Comparison of ENCODE assay signal across 12 cellular contexts in the genomic region with DNA sequence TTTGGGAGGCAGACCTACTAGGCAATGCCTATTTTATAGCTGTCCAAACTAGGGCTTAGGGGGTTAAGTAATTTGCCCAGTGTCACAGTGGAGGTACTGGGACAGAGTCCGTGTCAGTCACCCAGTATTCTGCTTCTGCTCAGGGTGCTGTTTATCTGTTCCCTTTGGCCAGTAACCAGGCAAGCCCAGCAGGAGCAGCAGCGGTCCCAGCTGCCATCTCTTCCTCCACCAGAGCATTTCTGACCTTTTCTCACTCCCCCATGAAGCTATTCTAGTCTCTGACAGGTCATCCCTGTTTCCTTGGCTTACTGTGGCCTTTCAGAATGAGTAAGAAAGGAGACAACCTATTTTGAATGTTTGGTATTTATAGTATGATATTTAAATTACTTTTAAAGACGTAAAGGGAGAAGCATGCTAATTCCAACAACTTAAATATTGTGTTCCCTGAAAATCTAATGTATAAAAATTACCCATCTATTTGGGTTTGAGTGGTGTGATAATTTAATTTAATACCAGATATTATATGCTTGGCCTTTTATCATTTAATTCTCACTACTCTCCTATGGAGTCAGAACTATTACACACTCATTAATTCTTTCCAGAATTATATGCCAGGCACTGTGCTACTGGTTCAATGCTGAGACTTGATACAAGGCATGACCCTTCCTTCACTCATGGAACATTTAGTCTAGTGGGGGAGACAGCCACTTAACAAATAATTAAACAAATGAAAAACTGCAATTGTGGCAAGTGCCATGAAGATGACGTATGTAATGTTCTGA.
A peak's percentile ranks its signal among the peaks of the same experiment; 100 is the strongest.
DNase-seq lines count a peak whose midpoint lies in the region; ATAC-seq, FAIRE-seq and TF ChIP-seq lines count a peak whose summit lies in the region.
"Had no signal": no experiment of that assay in that cellular context is flagged by ENCODE, and none has a peak within 500 bp of the region (broad histone marks: within the 10 kb centered on the region; RNA-seq: fewer than 3 reads in every experiment).

No MANE protein-coding gene starts in this region.

- H3K27me3 Mint-ChIP-seq in CD8-positive, alpha-beta T cell (ENCODE audit: low read depth): no peaks in the 10 kb centered on the region
- H3K27me3 Mint-ChIP-seq in activated T-helper 17 cell treated with anti-CD3 and anti-CD28 coated beads, Interleukin-2, amount 50 U/mL, for 72 hours: no peaks in the 10 kb centered on the region
- H3K27me3 Mint-ChIP-seq: CD4-positive, CD25-positive, alpha-beta regulatory T cell had no signal

- peaks cover 12% of the 10 kb centered on the region for H3K36me3 ChIP-seq in CD8-positive, alpha-beta T cell (ENCODE audit: insufficient read depth, low read length)
- no peaks in the 10 kb centered on the region for H3K36me3 ChIP-seq in vagina

- H3K36me3 Mint-ChIP-seq in CD8-positive, alpha-beta T cell: peaks cover 60% of the 10 kb centered on the region
- H3K36me3 Mint-ChIP-seq in activated T-helper 17 cell treated with anti-CD3 and anti-CD28 coated beads, Interleukin-2, amount 50 U/mL, for 72 hours (ENCODE audit: low read depth): peaks cover 97% of the 10 kb centered on the region

- peaks cover 59% of the 10 kb centered on the region for H3K4me1 Mint-ChIP-seq in CD8-positive, alpha-beta T cell (ENCODE audit: low read depth)
- H3K4me1 Mint-ChIP-seq in activated T-helper 17 cell treated with anti-CD3 and anti-CD28 coated beads, Interleukin-2, amount 50 U/mL, for 72 hours: peaks cover 25% of the 10 kb centered on the region
- H3K4me1 Mint-ChIP-seq: nephron progenitor cell had no signal

- POLR2A ChIA-PET in CD8-positive, alpha-beta T cell (lab: Charles Lee): no interaction called here

- H3K4me3 ChIP-seq in CD8-positive, alpha-beta T cell (ENCODE audit: low read depth, low read length): no peak overlapping the region
- no peak overlapping the region for H3K4me3 ChIP-seq in vagina

- H3K4me3 Mint-ChIP-seq in CD8-positive, alpha-beta T cell: no peak overlapping the region
- peak overlapping the region; percentile 54 for H3K4me3 Mint-ChIP-seq in activated T-helper 17 cell treated with anti-CD3 and anti-CD28 coated beads, Interleukin-2, amount 50 U/mL, for 72 hours
- H3K4me3 Mint-ChIP-seq: CD4-positive, CD25-positive, alpha-beta regulatory T cell; nephron progenitor cell had no signal

- no peaks in the 10 kb centered on the region for H3K9me3 Mint-ChIP-seq in CD8-positive, alpha-beta T cell
- no peaks in the 10 kb centered on the region for H3K9me3 Mint-ChIP-seq in activated T-helper 17 cell treated with anti-CD3 and anti-CD28 coated beads, Interleukin-2, amount 50 U/mL, for 72 hours
- H3K9me3 Mint-ChIP-seq: CD4-positive, CD25-positive, alpha-beta regulatory T cell had no signal

- peaks cover 25% of the 10 kb centered on the region for H3K4me1 ChIP-seq in CD8-positive, alpha-beta T cell (ENCODE audit: insufficient read depth, low read length)
- H3K4me1 ChIP-seq in vagina: no peaks in the 10 kb centered on the region

- no peak overlapping the region for H3K27ac ChIP-seq in CD8-positive, alpha-beta T cell (ENCODE audit: low read depth, low read length)
- no peak overlapping the region for H3K27ac ChIP-seq in vagina

- TF ChIP-seq POLR2A in vagina (IDR thresholded peaks at IDR 0.05): no peak

- no peak for TF ChIP-seq CTCF in CD8-positive, alpha-beta T cell (IDR thresholded peaks at IDR 0.05)
- TF ChIP-seq CTCF in D721Med (IDR thresholded peaks at IDR 0.05; ENCODE audit: insufficient read depth, missing control alignments): no peak
- no peak for TF ChIP-seq CTCF in vagina (IDR thresholded peaks at IDR 0.05)

- H3K27ac Mint-ChIP-seq in CD8-positive, alpha-beta T cell: peak overlapping the region; percentile 49
- H3K27ac Mint-ChIP-seq in activated T-helper 17 cell treated with anti-CD3 and anti-CD28 coated beads, Interleukin-2, amount 50 U/mL, for 72 hours: peak overlapping the region; percentile 37

- no peak for DNase-seq in CD8-positive, alpha-beta T cell
- DNase-seq in D721Med (ENCODE audit: insufficient read length, low spot score) (no peak), COLO829 (ENCODE audit: low spot score) (no peak), DMS79 (lab: John Stamatoyannopoulos, UW) (no peak), vagina (ENCODE audit: extremely low spot score in 2 of 2) (no peak)
- DNase-seq: CD4-positive, CD25-positive, alpha-beta regulatory T cell; NCI-H1930; nephron progenitor cell had no signal

- intact Hi-C loops in CD8-positive, alpha-beta T cell (cut with DNase I, micrococcal nuclease): no loop called here
- intact Hi-C loops in vagina (cut with DNase I): no loop called here

- no peak for FAIRE-seq in D721Med (lab: Jason Lieb, UNC)

- H3K27me3 ChIP-seq in CD8-positive, alpha-beta T cell (ENCODE audit: insufficient read depth, low read length): no peaks in the 10 kb centered on the region
- no peaks in the 10 kb centered on the region for H3K27me3 ChIP-seq in vagina

- no peak for ATAC-seq in CD8-positive, alpha-beta T cell
- ATAC-seq in GM18870 (IDR thresholded peaks at IDR 0.05; ENCODE audit: unreplicated experiment) (peak; percentile 85), HG02852 (IDR thresholded peaks at IDR 0.05; ENCODE audit: unreplicated experiment) (peak; percentile 96)
- peak; percentile 88 for ATAC-seq in activated T-helper 17 cell treated with anti-CD3 and anti-CD28 coated beads, Interleukin-2, amount 50 U/mL, for 72 hours (replicated peaks)
- ATAC-seq: HCT116 had no signal

- CTCF ChIA-PET in CD8-positive, alpha-beta T cell (lab: Charles Lee): no interaction called here

- H3K9me3 ChIP-seq in CD8-positive, alpha-beta T cell (ENCODE audit: low read length): no peaks in the 10 kb centered on the region
- no peaks in the 10 kb centered on the region for H3K9me3 ChIP-seq in vagina
